11 cellular contexts compared by ENCODE assay signal in genomic region chr7:131067220-131067619, GRCh38.
DNase-seq lines count a peak whose midpoint lies in the region; ATAC-seq and TF ChIP-seq lines count a peak whose summit lies in the region.
"Had no signal": no experiment of that assay in that cellular context is flagged by ENCODE, and none has a peak within 500 bp of the region (broad histone marks: within the 10 kb centered on the region; RNA-seq: fewer than 3 reads in every experiment).

No MANE protein-coding gene starts in this region.

- intact Hi-C loops in Right ventricle myocardium superior (cut with DNase I) = no loop called here
- intact Hi-C loops in left cardiac atrium (cut with DNase I) = loop anchor here (5.0 to 10.0 kb wide), 3 partner anchors 235 to 358 kb away; no protein-coding TSS in a partner anchor
- intact Hi-C loops in ascending aorta (cut with DNase I) = no loop called here
- intact Hi-C loops in transverse colon (cut with DNase I; ENCODE audit: low total_unique reads) = no loop called here

- H3K27me3 Mint-ChIP-seq in memory B cell = no peaks in the 10 kb centered on the region
- no peaks in the 10 kb centered on the region for H3K27me3 Mint-ChIP-seq in activated CD8-positive, alpha-beta memory T cell treated with anti-CD3 and anti-CD28 coated beads, Interleukin-2, amount 10 ng/mL, durations not matched to agents 7 days and 5 days

- 65 to 100% methylated on average over 1 to 5 of the region's 5 CpGs for WGBS in transverse colon (ENCODE audit: low coverage in 1 of 2), 2 donors

- H3K4me3 ChIP-seq in ascending aorta = no peak overlapping the region
- H3K4me3 ChIP-seq in transverse colon = no peak overlapping the region
- H3K4me3 ChIP-seq: upper lobe of left lung had no signal

- H3K27me3 ChIP-seq in ascending aorta = no peaks in the 10 kb centered on the region
- H3K27me3 ChIP-seq in transverse colon = no peaks in the 10 kb centered on the region
- H3K27me3 ChIP-seq: upper lobe of left lung had no signal

- CTCF ChIA-PET in activated CD8-positive, alpha-beta memory T cell treated with anti-CD3 and anti-CD28 coated beads, Interleukin-2, amount 10 ng/mL, durations not matched to agents 7 days and 5 days (lab: Charles Lee) = interaction anchor here (1.1 to 4.8 kb wide), 6 partner anchors 10 to 356 kb away, joined by 3 to 42 read pairs (median 8); partner anchors contain the start of gene MKLN1

- peaks cover 47% of the 10 kb centered on the region for H3K4me1 Mint-ChIP-seq in memory B cell
- H3K4me1 Mint-ChIP-seq in activated CD8-positive, alpha-beta memory T cell treated with anti-CD3 and anti-CD28 coated beads, Interleukin-2, amount 10 ng/mL, durations not matched to agents 7 days and 5 days = peaks cover 41% of the 10 kb centered on the region

- no peak for TF ChIP-seq POLR2A in transverse colon (IDR thresholded peaks at IDR 0.05)

- no peak for DNase-seq in Right ventricle myocardium superior
- DNase-seq in left cardiac atrium = no peak
- DNase-seq in ascending aorta (ENCODE audit: low spot score in 2 of 2) = no peak
- DNase-seq in memory B cell (ENCODE audit: low spot score in 2 of 2) = peak in 1 of 2 donors; percentile 8
- DNase-seq in transverse colon = no peak
- no peak for DNase-seq in NCI-H2081 treated with DMSO at 0.1 percent for 48 hours (lab: John Stamatoyannopoulos, UW)
- DNase-seq in DMS79 treated with DMSO at 0.1 percent for 48 hours (lab: John Stamatoyannopoulos, UW) = no peak
- DNase-seq in activated CD8-positive, alpha-beta memory T cell treated with anti-CD3 and anti-CD28 coated beads, Interleukin-2, amount 10 ng/mL, durations not matched to agents 7 days and 5 days = no peak
- DNase-seq: activated gamma-delta T cell, NCI-H446 treated with DMSO at 0.1 percent for 48 hours, upper lobe of left lung had no signal

- peaks cover 5% of the 10 kb centered on the region for H3K36me3 Mint-ChIP-seq in memory B cell
- H3K36me3 Mint-ChIP-seq in activated CD8-positive, alpha-beta memory T cell treated with anti-CD3 and anti-CD28 coated beads, Interleukin-2, amount 10 ng/mL, durations not matched to agents 7 days and 5 days = peaks cover 7% of the 10 kb centered on the region

- no peaks in the 10 kb centered on the region for H3K9me3 Mint-ChIP-seq in memory B cell
- no peaks in the 10 kb centered on the region for H3K9me3 Mint-ChIP-seq in activated CD8-positive, alpha-beta memory T cell treated with anti-CD3 and anti-CD28 coated beads, Interleukin-2, amount 10 ng/mL, durations not matched to agents 7 days and 5 days (ENCODE audit: low read depth)

- H3K36me3 ChIP-seq in ascending aorta = no peaks in the 10 kb centered on the region
- H3K36me3 ChIP-seq in transverse colon = no peaks in the 10 kb centered on the region

- peak; percentile 2 for ATAC-seq in Right ventricle myocardium superior (ENCODE audit: poor library complexity)
- no peak for ATAC-seq in left cardiac atrium
- ATAC-seq in memory B cell (ENCODE audit: low read depth) = peak; percentile 47
- no peak for ATAC-seq in activated CD8-positive, alpha-beta memory T cell treated with anti-CD3 and anti-CD28 coated beads, Interleukin-2, amount 10 ng/mL, durations not matched to agents 7 days and 5 days

- no peak overlapping the region for H3K4me3 Mint-ChIP-seq in memory B cell
- H3K4me3 Mint-ChIP-seq in activated CD8-positive, alpha-beta memory T cell treated with anti-CD3 and anti-CD28 coated beads, Interleukin-2, amount 10 ng/mL, durations not matched to agents 7 days and 5 days = no peak overlapping the region

- in situ Hi-C loops in transverse colon (cut with MboI; ENCODE audit: low pct_ligation_motif_present in 1 of 4, low pct_unique_long_range_greater_than_20kb in 1 of 4, low sequenced_read_pairs in 3 of 4) = no loop called here

- TF ChIP-seq CTCF in ascending aorta (IDR thresholded peaks at IDR 0.05) (no peak), transverse colon (IDR thresholded peaks at IDR 0.05) (no peak)

- H3K9me3 ChIP-seq in ascending aorta (no peaks in the 10 kb centered on the region), transverse colon (no peaks in the 10 kb centered on the region)
- H3K9me3 ChIP-seq: upper lobe of left lung had no signal

- H3K4me1 ChIP-seq in ascending aorta (peaks cover 0 to 30% of the 10 kb centered on the region in 2 donors), transverse colon (peaks cover 3 to 49% (median 29%) of the 10 kb centered on the region in 4 donors)

- H3K27ac ChIP-seq in ascending aorta (peak overlapping the region; percentile 20 to 35), transverse colon (peak overlapping the region in 3 of 4 donors; percentile 5 to 41 (median 21))

- TF ChIP-seq EP300 in transverse colon (IDR thresholded peaks at IDR 0.05; ENCODE audit: low read depth) = no peak

- peak overlapping the region; percentile 89 for H3K27ac Mint-ChIP-seq in memory B cell
- no peak overlapping the region for H3K27ac Mint-ChIP-seq in activated CD8-positive, alpha-beta memory T cell treated with anti-CD3 and anti-CD28 coated beads, Interleukin-2, amount 10 ng/mL, durations not matched to agents 7 days and 5 days

Comparison
In these comparisons a context has a peak if more than half of its experiments do, and no peak if none do; other contexts are left out.
1. ATAC-seq: peak in Right ventricle myocardium superior (single experiment) and memory B cell (single experiment); none in left cardiac atrium (0 of 2) and activated CD8-positive, alpha-beta memory T cell treated with anti-CD3 and anti-CD28 coated beads, Interleukin-2, amount 10 ng/mL, durations not matched to agents 7 days and 5 days (single experiment).
2. intact Hi-C loops: an anchor here in left cardiac atrium (5.0 to 10.0 kb wide); none called in Right ventricle myocardium superior, ascending aorta and transverse colon.